1 cellular context compared by ENCODE assay signal in the genomic region with DNA sequence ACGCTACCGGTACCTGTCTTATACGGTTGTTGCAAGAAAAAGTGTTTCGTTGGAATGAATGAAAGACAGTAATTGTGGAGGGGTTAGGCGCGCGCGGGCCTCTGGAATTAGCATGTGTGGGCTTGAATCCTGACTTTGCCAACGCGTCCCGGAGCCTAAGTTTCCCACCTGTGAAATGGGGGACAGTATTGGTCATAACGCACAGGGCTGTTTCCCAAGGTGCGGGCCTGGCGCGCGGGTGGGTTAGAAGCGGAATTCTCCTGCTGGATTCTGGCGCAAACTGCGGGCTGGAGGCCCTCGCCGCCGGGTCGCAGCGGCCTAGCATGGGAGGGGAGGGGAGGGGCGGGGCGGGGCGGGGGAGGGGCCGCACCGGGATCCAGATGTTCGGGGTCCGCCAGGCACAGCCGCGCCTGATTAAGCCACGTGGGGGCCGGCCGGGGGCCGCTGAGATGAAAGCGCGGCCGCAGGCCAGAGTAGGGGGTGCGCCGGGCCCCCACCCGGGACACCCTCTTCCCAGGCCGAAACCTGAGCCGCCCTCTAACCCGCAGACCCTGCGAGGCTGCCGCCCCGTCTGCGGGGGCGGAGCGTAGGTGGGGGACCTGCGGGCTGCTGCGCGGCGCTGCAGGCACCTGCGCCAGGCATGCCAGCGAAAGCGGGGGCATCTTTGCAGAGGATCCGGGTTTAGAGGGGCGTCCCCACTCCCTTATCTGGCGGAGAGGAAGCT.
TF ChIP-seq lines count a peak whose summit lies in the region.

No MANE protein-coding gene starts in this region.

TF ChIP-seq in HepG2, 621 proteins besides CTCF, POLR2A, EP300 and RAD21 (continues in another document):
- no peak for TF ChIP-seq KAT2B (IDR thresholded peaks at IDR 0.05; ENCODE audit: borderline replicate concordance, low read depth, low read length)
- TF ChIP-seq, protein P1, sequence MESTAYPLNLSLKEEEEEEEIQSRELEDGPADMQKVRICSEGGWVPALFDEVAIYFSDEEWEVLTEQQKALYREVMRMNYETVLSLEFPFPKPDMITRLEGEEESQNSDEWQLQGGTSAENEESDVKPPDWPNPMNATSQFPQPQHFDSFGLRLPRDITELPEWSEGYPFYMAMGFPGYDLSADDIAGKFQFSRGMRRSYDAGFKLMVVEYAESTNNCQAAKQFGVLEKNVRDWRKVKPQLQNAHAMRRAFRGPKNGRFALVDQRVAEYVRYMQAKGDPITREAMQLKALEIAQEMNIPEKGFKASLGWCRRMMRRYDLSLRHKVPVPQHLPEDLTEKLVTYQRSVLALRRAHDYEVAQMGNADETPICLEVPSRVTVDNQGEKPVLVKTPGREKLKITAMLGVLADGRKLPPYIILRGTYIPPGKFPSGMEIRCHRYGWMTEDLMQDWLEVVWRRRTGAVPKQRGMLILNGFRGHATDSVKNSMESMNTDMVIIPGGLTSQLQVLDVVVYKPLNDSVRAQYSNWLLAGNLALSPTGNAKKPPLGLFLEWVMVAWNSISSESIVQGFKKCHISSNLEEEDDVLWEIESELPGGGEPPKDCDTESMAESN (CRISPR knock-in tag; conservative IDR thresholded peaks at IDR 0.05), result no peak
- no peak for TF ChIP-seq CHD2 (IDR thresholded peaks at IDR 0.05; ENCODE audit: low read depth, low read length)
- no peak for TF ChIP-seq RBAK (CRISPR knock-in tag; IDR thresholded peaks at IDR 0.05)
- TF ChIP-seq, protein P2, sequence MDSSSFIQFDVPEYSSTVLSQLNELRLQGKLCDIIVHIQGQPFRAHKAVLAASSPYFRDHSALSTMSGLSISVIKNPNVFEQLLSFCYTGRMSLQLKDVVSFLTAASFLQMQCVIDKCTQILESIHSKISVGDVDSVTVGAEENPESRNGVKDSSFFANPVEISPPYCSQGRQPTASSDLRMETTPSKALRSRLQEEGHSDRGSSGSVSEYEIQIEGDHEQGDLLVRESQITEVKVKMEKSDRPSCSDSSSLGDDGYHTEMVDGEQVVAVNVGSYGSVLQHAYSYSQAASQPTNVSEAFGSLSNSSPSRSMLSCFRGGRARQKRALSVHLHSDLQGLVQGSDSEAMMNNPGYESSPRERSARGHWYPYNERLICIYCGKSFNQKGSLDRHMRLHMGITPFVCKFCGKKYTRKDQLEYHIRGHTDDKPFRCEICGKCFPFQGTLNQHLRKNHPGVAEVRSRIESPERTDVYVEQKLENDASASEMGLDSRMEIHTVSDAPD (CRISPR knock-in tag; IDR thresholded peaks at IDR 0.05), result no peak
- TF ChIP-seq EEA1 (CRISPR knock-in tag; IDR thresholded peaks at IDR 0.05; ENCODE audit: borderline replicate concordance), result no peak
- no peak for TF ChIP-seq CENPX (CRISPR knock-in tag; IDR thresholded peaks at IDR 0.05)
- TF ChIP-seq SRSF1 (optimal IDR thresholded peaks at IDR 0.05; ENCODE audit: low read depth, low read length), result peak; percentile 95
- TF ChIP-seq, protein P3, sequence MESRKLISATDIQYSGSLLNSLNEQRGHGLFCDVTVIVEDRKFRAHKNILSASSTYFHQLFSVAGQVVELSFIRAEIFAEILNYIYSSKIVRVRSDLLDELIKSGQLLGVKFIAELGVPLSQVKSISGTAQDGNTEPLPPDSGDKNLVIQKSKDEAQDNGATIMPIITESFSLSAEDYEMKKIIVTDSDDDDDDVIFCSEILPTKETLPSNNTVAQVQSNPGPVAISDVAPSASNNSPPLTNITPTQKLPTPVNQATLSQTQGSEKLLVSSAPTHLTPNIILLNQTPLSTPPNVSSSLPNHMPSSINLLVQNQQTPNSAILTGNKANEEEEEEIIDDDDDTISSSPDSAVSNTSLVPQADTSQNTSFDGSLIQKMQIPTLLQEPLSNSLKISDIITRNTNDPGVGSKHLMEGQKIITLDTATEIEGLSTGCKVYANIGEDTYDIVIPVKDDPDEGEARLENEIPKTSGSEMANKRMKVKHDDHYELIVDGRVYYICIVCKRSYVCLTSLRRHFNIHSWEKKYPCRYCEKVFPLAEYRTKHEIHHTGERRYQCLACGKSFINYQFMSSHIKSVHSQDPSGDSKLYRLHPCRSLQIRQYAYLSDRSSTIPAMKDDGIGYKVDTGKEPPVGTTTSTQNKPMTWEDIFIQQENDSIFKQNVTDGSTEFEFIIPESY (CRISPR knock-in tag; IDR thresholded peaks at IDR 0.05), result no peak
- 0 out of 2 replicates have a peak, but pooled peaks have one; percentile 33 for TF ChIP-seq GFI1 (CRISPR knock-in tag; IDR thresholded peaks at IDR 0.05; ENCODE audit: borderline replicate concordance)
- TF ChIP-seq IRF2 (CRISPR knock-in tag; IDR thresholded peaks at IDR 0.05), result no peak
- TF ChIP-seq NFE2L2 (IDR thresholded peaks at IDR 0.05; ENCODE audit: low read length), result no peak
- TF ChIP-seq, protein P4, sequence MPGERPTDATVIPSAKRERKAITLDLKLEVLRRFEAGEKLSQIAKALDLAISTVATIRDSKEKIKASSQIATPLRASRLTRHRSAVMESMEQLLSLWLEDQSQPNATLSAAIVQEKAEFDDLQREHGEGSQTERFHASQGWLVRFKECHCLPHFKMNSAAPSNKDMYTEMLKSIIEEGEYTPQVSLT (CRISPR knock-in tag; IDR thresholded peaks at IDR 0.05; ENCODE audit: borderline replicate concordance, low read depth), result no peak
- TF ChIP-seq SALL2 (CRISPR knock-in tag; IDR thresholded peaks at IDR 0.05), result no peak
- TF ChIP-seq TSC22D2 (CRISPR knock-in tag; IDR thresholded peaks at IDR 0.05; ENCODE audit: borderline replicate concordance), result no peak
- TF ChIP-seq SNAI1 (CRISPR knock-in tag; IDR thresholded peaks at IDR 0.05; ENCODE audit: borderline replicate concordance), result no peak
- no peak for TF ChIP-seq GTF3A (CRISPR knock-in tag; conservative IDR thresholded peaks at IDR 0.05)
- TF ChIP-seq ZNF143 (CRISPR knock-in tag; IDR thresholded peaks at IDR 0.05), result no peak
- TF ChIP-seq NBN (conservative IDR thresholded peaks at IDR 0.05), result no peak
- peak; percentile 83; the same call in 1 of the 2 replicates for TF ChIP-seq NCOA2 (CRISPR knock-in tag; IDR thresholded peaks at IDR 0.05)
- TF ChIP-seq, protein P5, sequence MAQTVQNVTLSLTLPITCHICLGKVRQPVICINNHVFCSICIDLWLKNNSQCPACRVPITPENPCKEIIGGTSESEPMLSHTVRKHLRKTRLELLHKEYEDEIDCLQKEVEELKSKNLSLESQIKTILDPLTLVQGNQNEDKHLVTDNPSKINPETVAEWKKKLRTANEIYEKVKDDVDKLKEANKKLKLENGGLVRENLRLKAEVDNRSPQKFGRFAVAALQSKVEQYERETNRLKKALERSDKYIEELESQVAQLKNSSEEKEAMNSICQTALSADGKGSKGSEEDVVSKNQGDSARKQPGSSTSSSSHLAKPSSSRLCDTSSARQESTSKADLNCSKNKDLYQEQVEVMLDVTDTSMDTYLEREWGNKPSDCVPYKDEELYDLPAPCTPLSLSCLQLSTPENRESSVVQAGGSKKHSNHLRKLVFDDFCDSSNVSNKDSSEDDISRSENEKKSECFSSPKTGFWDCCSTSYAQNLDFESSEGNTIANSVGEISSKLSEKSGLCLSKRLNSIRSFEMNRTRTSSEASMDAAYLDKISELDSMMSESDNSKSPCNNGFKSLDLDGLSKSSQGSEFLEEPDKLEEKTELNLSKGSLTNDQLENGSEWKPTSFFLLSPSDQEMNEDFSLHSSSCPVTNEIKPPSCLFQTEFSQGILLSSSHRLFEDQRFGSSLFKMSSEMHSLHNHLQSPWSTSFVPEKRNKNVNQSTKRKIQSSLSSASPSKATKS (CRISPR knock-in tag; IDR thresholded peaks at IDR 0.05), result no peak
- peak; percentile 81 for TF ChIP-seq TCF7 (IDR thresholded peaks at IDR 0.05; ENCODE audit: low read depth)
- TF ChIP-seq ZNF441 (CRISPR knock-in tag; IDR thresholded peaks at IDR 0.05; ENCODE audit: borderline replicate concordance), result no peak
- no peak for TF ChIP-seq ARHGAP35 (CRISPR knock-in tag; IDR thresholded peaks at IDR 0.05; ENCODE audit: borderline replicate concordance)
- TF ChIP-seq HNF4G (IDR thresholded peaks at IDR 0.05; ENCODE audit: borderline replicate concordance, low read depth, low read length), result no peak; the same call in 1 of the 2 replicates
- TF ChIP-seq HNF4G (CRISPR knock-in tag; IDR thresholded peaks at IDR 0.05; ENCODE audit: borderline replicate concordance, low read depth), result no peak
- TF ChIP-seq ETV5 (CRISPR knock-in tag; IDR thresholded peaks at IDR 0.05; ENCODE audit: borderline replicate concordance), result peak; percentile 23; the same call in 1 of the 2 replicates
- TF ChIP-seq, protein P6, sequence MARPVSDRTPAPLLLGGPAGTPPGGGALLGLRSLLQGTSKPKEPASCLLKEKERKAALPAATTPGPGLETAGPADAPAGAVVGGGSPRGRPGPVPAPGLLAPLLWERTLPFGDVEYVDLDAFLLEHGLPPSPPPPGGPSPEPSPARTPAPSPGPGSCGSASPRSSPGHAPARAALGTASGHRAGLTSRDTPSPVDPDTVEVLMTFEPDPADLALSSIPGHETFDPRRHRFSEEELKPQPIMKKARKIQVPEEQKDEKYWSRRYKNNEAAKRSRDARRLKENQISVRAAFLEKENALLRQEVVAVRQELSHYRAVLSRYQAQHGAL (CRISPR knock-in tag; IDR thresholded peaks at IDR 0.05; ENCODE audit: not compliant biosample characterization), result no peak
- no peak for TF ChIP-seq KDM3A (CRISPR knock-in tag; IDR thresholded peaks at IDR 0.05; ENCODE audit: low read depth)
- TF ChIP-seq ZNF33A (CRISPR knock-in tag; IDR thresholded peaks at IDR 0.05; ENCODE audit: borderline replicate concordance), result no peak
- no peak for TF ChIP-seq ZNF563 (CRISPR knock-in tag; IDR thresholded peaks at IDR 0.05)
- TF ChIP-seq MIXL1 (CRISPR knock-in tag; IDR thresholded peaks at IDR 0.05), result no peak
- TF ChIP-seq, protein P7, sequence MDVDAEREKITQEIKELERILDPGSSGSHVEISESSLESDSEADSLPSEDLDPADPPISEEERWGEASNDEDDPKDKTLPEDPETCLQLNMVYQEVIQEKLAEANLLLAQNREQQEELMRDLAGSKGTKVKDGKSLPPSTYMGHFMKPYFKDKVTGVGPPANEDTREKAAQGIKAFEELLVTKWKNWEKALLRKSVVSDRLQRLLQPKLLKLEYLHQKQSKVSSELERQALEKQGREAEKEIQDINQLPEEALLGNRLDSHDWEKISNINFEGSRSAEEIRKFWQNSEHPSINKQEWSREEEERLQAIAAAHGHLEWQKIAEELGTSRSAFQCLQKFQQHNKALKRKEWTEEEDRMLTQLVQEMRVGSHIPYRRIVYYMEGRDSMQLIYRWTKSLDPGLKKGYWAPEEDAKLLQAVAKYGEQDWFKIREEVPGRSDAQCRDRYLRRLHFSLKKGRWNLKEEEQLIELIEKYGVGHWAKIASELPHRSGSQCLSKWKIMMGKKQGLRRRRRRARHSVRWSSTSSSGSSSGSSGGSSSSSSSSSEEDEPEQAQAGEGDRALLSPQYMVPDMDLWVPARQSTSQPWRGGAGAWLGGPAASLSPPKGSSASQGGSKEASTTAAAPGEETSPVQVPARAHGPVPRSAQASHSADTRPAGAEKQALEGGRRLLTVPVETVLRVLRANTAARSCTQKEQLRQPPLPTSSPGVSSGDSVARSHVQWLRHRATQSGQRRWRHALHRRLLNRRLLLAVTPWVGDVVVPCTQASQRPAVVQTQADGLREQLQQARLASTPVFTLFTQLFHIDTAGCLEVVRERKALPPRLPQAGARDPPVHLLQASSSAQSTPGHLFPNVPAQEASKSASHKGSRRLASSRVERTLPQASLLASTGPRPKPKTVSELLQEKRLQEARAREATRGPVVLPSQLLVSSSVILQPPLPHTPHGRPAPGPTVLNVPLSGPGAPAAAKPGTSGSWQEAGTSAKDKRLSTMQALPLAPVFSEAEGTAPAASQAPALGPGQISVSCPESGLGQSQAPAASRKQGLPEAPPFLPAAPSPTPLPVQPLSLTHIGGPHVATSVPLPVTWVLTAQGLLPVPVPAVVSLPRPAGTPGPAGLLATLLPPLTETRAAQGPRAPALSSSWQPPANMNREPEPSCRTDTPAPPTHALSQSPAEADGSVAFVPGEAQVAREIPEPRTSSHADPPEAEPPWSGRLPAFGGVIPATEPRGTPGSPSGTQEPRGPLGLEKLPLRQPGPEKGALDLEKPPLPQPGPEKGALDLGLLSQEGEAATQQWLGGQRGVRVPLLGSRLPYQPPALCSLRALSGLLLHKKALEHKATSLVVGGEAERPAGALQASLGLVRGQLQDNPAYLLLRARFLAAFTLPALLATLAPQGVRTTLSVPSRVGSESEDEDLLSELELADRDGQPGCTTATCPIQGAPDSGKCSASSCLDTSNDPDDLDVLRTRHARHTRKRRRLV (CRISPR knock-in tag; IDR thresholded peaks at IDR 0.05), result no peak
- no peak for TF ChIP-seq NFE2L1 (CRISPR knock-in tag; IDR thresholded peaks at IDR 0.05; ENCODE audit: borderline replicate concordance)
- no peak for TF ChIP-seq ZNF3 (CRISPR knock-in tag; IDR thresholded peaks at IDR 0.05)
- no peak for TF ChIP-seq ZFP90 (CRISPR knock-in tag; IDR thresholded peaks at IDR 0.05; ENCODE audit: borderline replicate concordance)
- no peak for TF ChIP-seq ZNF263 (CRISPR knock-in tag; IDR thresholded peaks at IDR 0.05)
- TF ChIP-seq ZNF367 (CRISPR knock-in tag; IDR thresholded peaks at IDR 0.05; ENCODE audit: borderline replicate concordance), result no peak
- TF ChIP-seq ZBTB7B (CRISPR knock-in tag; IDR thresholded peaks at IDR 0.05), result peak; percentile 42; the same call in 1 of the 2 replicates
- TF ChIP-seq DR1 (CRISPR knock-in tag; IDR thresholded peaks at IDR 0.05), result no peak
- no peak for TF ChIP-seq MTA1 (CRISPR knock-in tag; IDR thresholded peaks at IDR 0.05; ENCODE audit: borderline replicate concordance)
- TF ChIP-seq MXD4 (CRISPR knock-in tag; IDR thresholded peaks at IDR 0.05), result no peak
- no peak for TF ChIP-seq SOX13 (IDR thresholded peaks at IDR 0.05)
- TF ChIP-seq SOX13 (CRISPR knock-in tag; conservative IDR thresholded peaks at IDR 0.05 in 1 of 2, IDR thresholded peaks at IDR 0.05 in 1 of 2), result peak in 1 of 2 experiments; percentile 53; a peak in 2 of 4 replicates
- peak; percentile 53; the same call in 1 of the 2 replicates for TF ChIP-seq RXRB (CRISPR knock-in tag; IDR thresholded peaks at IDR 0.05; ENCODE audit: borderline replicate concordance)
- TF ChIP-seq, protein P8, sequence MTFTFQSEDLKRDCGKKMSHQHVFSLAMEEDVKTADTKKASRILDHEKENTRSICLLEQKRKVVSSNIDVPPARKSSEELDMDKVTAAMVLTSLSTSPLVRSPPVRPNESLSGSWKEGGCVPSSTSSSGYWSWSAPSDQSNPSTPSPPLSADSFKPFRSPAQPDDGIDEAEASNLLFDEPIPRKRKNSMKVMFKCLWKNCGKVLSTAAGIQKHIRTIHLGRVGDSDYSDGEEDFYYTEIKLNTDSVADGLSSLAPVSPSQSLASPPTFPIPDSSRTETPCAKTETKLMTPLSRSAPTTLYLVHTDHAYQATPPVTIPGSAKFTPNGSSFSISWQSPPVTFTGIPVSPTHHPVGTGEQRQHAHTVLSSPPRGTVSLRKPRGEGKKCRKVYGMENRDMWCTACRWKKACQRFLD (CRISPR knock-in tag; IDR thresholded peaks at IDR 0.05; ENCODE audit: borderline replicate concordance), result no peak
